18 cellular contexts compared by ENCODE assay signal in the genomic region with DNA sequence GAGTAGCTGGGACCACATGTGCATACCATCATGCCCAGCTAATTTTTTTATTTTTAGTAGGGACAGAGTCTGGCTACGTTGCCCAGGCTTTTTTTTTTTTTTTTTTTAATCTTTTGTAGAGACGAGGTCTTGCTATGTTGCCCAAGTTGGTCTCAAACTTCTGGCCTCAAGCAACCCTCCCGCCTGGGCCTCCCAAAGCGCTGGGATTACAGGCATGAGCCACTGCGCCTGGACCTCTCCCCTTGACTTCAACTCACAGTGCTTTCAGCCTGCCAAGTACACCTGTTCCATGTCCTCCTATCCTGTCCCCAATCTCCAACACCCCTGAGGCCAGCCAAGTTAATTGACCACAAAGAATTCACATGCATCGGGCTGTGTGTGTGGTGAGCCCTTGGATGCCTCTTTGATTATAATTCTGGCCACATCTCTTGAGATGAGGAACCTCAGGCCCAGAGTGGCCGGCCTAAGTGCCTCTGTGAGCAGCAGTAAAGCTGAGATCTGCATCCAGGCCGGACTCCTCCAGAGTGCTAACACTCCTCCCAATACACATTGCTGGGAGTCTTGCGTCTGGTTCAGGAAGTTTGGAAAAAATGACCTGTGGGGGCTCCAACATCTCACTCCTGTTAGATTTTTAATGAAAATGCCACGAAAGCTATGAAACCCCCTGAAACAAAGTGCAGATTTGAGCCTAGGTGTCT. TPM values are rescaled to one million over a fixed set of nuclear protein-coding genes. Genes with fewer than 3 reads are reported as not detected.
DNase-seq lines count a peak whose midpoint lies in the region; ATAC-seq and TF ChIP-seq lines count a peak whose summit lies in the region.
"Had no signal": no experiment of that assay in that cellular context is flagged by ENCODE, and none has a peak within 500 bp of the region (broad histone marks: within the 10 kb centered on the region; RNA-seq: fewer than 3 reads in every experiment).

No MANE protein-coding gene starts in this region.

- intact Hi-C loops in activated T-helper 1 cell treated with anti-CD3 and anti-CD28 coated beads, Interleukin-12 subunit alpha, Interleukin-12 subunit beta, Interleukin-2, Interleukin-4 antibody, amounts not matched to agents 30 ng/mL and 10 ng/mL and 1 ng/mL, durations not matched to agents 14 hours and 24 hours and 36 hours (cut with micrococcal nuclease), result loop anchor here (10.0 kb wide), 1 partner anchor 325 kb away; the partner anchor contains the start of gene COX6A1

- peaks cover 15 to 82% (median 62%) of the 10 kb centered on the region in 4 donors for H3K4me1 Mint-ChIP-seq in CD4-positive, CD25-positive, alpha-beta regulatory T cell
- H3K4me1 Mint-ChIP-seq in H9, result peaks cover 47 to 53% of the 10 kb centered on the region in 2 experiments
- peaks cover 45% of the 10 kb centered on the region for H3K4me1 Mint-ChIP-seq in activated T-helper 1 cell treated with anti-CD3 and anti-CD28 coated beads, Interleukin-12 subunit alpha, Interleukin-12 subunit beta, Interleukin-2, Interleukin-4 antibody, amounts not matched to agents 30 ng/mL and 10 ng/mL and 1 ng/mL, durations not matched to agents 14 hours and 24 hours and 36 hours (ENCODE audit: low read depth)

- no peak overlapping the region for H3K18ac ChIP-seq in H9 (ENCODE audit: insufficient read length, low read depth, low read length)

- no peak overlapping the region for H3K56ac ChIP-seq in H9 (ENCODE audit: insufficient read length, low read depth, low read length)

- no peak overlapping the region for H3T11ph ChIP-seq in H9 (ENCODE audit: low read length)

- H2AK5ac ChIP-seq in H9 (ENCODE audit: insufficient read length, low read length), result no peak overlapping the region

- no peaks in the 10 kb centered on the region for H4K20me1 ChIP-seq in H9 (ENCODE audit: control insufficient read depth, insufficient read depth, insufficient read length)

- no peak overlapping the region for H3K4ac ChIP-seq in H9 (ENCODE audit: low read depth, low read length)

- no peak overlapping the region for H2BK12ac ChIP-seq in H9 (ENCODE audit: insufficient read length, low read depth, low read length)

- H3K27me3 Mint-ChIP-seq in CD4-positive, CD25-positive, alpha-beta regulatory T cell, result peaks cover 9% of the 10 kb centered on the region
- H3K27me3 Mint-ChIP-seq in H9 (ENCODE audit: low read depth), result no peaks in the 10 kb centered on the region
- H3K27me3 Mint-ChIP-seq in activated T-helper 1 cell treated with anti-CD3 and anti-CD28 coated beads, Interleukin-12 subunit alpha, Interleukin-12 subunit beta, Interleukin-2, Interleukin-4 antibody, amounts not matched to agents 30 ng/mL and 10 ng/mL and 1 ng/mL, durations not matched to agents 14 hours and 24 hours and 36 hours (ENCODE audit: insufficient read depth), result no peaks in the 10 kb centered on the region

- H3K4me3 ChIP-seq in CD4-positive, CD25-positive, alpha-beta regulatory T cell (ENCODE audit: low read depth, low read length), result peak overlapping the region; percentile 53

- WGBS in H9 (ENCODE audit: extremely low coverage, insufficient read length, low lambda C conversion rate), result no CpG with 5 or more reads among the region's 10 CpGs

- no peak overlapping the region for H2BK20ac ChIP-seq in H9 (ENCODE audit: low read depth, low read length, poor library complexity, severe bottlenecking)

- no peak overlapping the region for H2BK5ac ChIP-seq in H9 (ENCODE audit: insufficient read length, low read length)

- peaks cover 5% of the 10 kb centered on the region for H3K79me1 ChIP-seq in H9 (ENCODE audit: insufficient read depth, low read depth, low read length, poor library complexity, severe bottlenecking)

- no peak overlapping the region for H4K8ac ChIP-seq in H9 (replicated peaks; ENCODE audit: insufficient read length, low read depth, low read length)

- peaks cover 0 to 2% (median 0%) of the 10 kb centered on the region in 7 donors for H3K9me3 Mint-ChIP-seq in CD4-positive, CD25-positive, alpha-beta regulatory T cell
- no peaks in the 10 kb centered on the region for H3K9me3 Mint-ChIP-seq in H9
- H3K9me3 Mint-ChIP-seq in activated T-helper 1 cell treated with anti-CD3 and anti-CD28 coated beads, Interleukin-12 subunit alpha, Interleukin-12 subunit beta, Interleukin-2, Interleukin-4 antibody, amounts not matched to agents 30 ng/mL and 10 ng/mL and 1 ng/mL, durations not matched to agents 14 hours and 24 hours and 36 hours, result no peaks in the 10 kb centered on the region
- H3K9me3 Mint-ChIP-seq: nephron had no signal

- peak overlapping the region; percentile 71 to 94 (median 94) for H3K27ac Mint-ChIP-seq in CD4-positive, CD25-positive, alpha-beta regulatory T cell
- H3K27ac Mint-ChIP-seq in H9, result peak overlapping the region; percentile 27 to 73 (median 49); a peak in 5 of 7 replicates
- H3K27ac Mint-ChIP-seq in activated T-helper 1 cell treated with anti-CD3 and anti-CD28 coated beads, Interleukin-12 subunit alpha, Interleukin-12 subunit beta, Interleukin-2, Interleukin-4 antibody, amounts not matched to agents 30 ng/mL and 10 ng/mL and 1 ng/mL, durations not matched to agents 14 hours and 24 hours and 36 hours, result no peak overlapping the region

- DNase-seq in CD4-positive, CD25-positive, alpha-beta regulatory T cell, result no peak
- DNase-seq in H9, result no peak
- no peak for DNase-seq in activated T-helper 1 cell treated with anti-CD3 and anti-CD28 coated beads, Interleukin-12 subunit alpha, Interleukin-12 subunit beta, Interleukin-2, Interleukin-4 antibody, amounts not matched to agents 30 ng/mL and 10 ng/mL and 1 ng/mL, durations not matched to agents 14 hours and 24 hours and 36 hours (ENCODE audit: low spot score)
- DNase-seq in myocyte (ENCODE audit: low read depth), result peak; percentile 91
- DNase-seq in HCEC 1CT, result no peak
- DNase-seq: activated naive CD4-positive, alpha-beta T cell treated with anti-CD3 and anti-CD28 coated beads, Interleukin-2, amount 50 U/mL, for 16 hours; BE2C; GOT3; kidney glomerular epithelial cell; NCI-H1930; Right ventricle myocardium superior; stimulated activated CD4-positive, alpha-beta T cell treated with anti-CD3 and anti-CD28 coated beads, Interleukin-1b, Interleukin-23, amount 100 ng/mL, for 48 hours; T1000 had no signal

- no peak overlapping the region for H4K91ac ChIP-seq in H9 (ENCODE audit: insufficient read length, low read depth, low read length)

- H3K9me3 ChIP-seq in CD4-positive, CD25-positive, alpha-beta regulatory T cell (ENCODE audit: control insufficient read depth in 2 of 2, low read length in 2 of 2), result no peaks in the 10 kb centered on the region
- no peaks in the 10 kb centered on the region for H3K9me3 ChIP-seq in H9 (ENCODE audit: control insufficient read depth, low read depth, low read length)
- H3K9me3 ChIP-seq: BE2C, heart left ventricle had no signal

- H3K4me1 ChIP-seq in CD4-positive, CD25-positive, alpha-beta regulatory T cell (ENCODE audit: control insufficient read depth, insufficient read depth, low read length, poor library complexity, severe bottlenecking), result peaks cover 62% of the 10 kb centered on the region
- H3K4me1 ChIP-seq in H9 (ENCODE audit: insufficient read depth, low read length), result peaks cover 2% of the 10 kb centered on the region
- H3K4me1 ChIP-seq: BE2C had no signal

- H3K14ac ChIP-seq in H9 (ENCODE audit: insufficient read depth, low read length), result no peak overlapping the region

- no peak for ATAC-seq in CD4-positive, CD25-positive, alpha-beta regulatory T cell (ENCODE audit: low read depth in 2 of 2)
- ATAC-seq in GM21381 (IDR thresholded peaks at IDR 0.05; ENCODE audit: unreplicated experiment), result no peak
- ATAC-seq in HG03457 (IDR thresholded peaks at IDR 0.05; ENCODE audit: unreplicated experiment), result no peak
- ATAC-seq in GM18909 (IDR thresholded peaks at IDR 0.05; ENCODE audit: poor library complexity, unreplicated experiment), result no peak

- peaks cover 32% of the 10 kb centered on the region for H3K36me3 Mint-ChIP-seq in CD4-positive, CD25-positive, alpha-beta regulatory T cell
- H3K36me3 Mint-ChIP-seq in H9 (ENCODE audit: insufficient read depth in 1 of 3, low read depth in 3 of 3), result peaks cover 15 to 45% (median 24%) of the 10 kb centered on the region in 3 experiments; a peak in 6 of 7 replicates
- H3K36me3 Mint-ChIP-seq in activated T-helper 1 cell treated with anti-CD3 and anti-CD28 coated beads, Interleukin-12 subunit alpha, Interleukin-12 subunit beta, Interleukin-2, Interleukin-4 antibody, amounts not matched to agents 30 ng/mL and 10 ng/mL and 1 ng/mL, durations not matched to agents 14 hours and 24 hours and 36 hours (ENCODE audit: low read depth), result peaks cover 34% of the 10 kb centered on the region

- peaks cover 30% of the 10 kb centered on the region for H3K36me3 ChIP-seq in CD4-positive, CD25-positive, alpha-beta regulatory T cell (ENCODE audit: control insufficient read depth, insufficient read depth, low read length)

- no peak for TF ChIP-seq CTCF in H9 (conservative IDR thresholded peaks at IDR 0.05)

- no peak overlapping the region for H3K4me2 ChIP-seq in H9 (ENCODE audit: insufficient read depth, insufficient read length, low read length)

- H3K9ac ChIP-seq in H9 (ENCODE audit: extremely low read depth, insufficient read length, low read length), result no peak overlapping the region

- no peak overlapping the region for H2BK15ac ChIP-seq in H9 (ENCODE audit: low read depth, low read length)

- no peak overlapping the region for H4K5ac ChIP-seq in H9 (ENCODE audit: insufficient read length, low read depth, low read length)

- no peak overlapping the region for H3K23ac ChIP-seq in H9 (ENCODE audit: insufficient read length, low read depth, low read length)

- H3K27ac ChIP-seq in CD4-positive, CD25-positive, alpha-beta regulatory T cell (ENCODE audit: insufficient read depth, low read length, poor library complexity, severe bottlenecking), result peak overlapping the region; percentile 68
- H3K27ac ChIP-seq in H9 (ENCODE audit: insufficient read length, low read depth, low read length), result no peak overlapping the region

- no peaks in the 10 kb centered on the region for H3K27me3 ChIP-seq in CD4-positive, CD25-positive, alpha-beta regulatory T cell (ENCODE audit: control insufficient read depth, insufficient read depth, low read length)
- no peaks in the 10 kb centered on the region for H3K27me3 ChIP-seq in H9 (ENCODE audit: insufficient read depth, low read length)
- H3K27me3 ChIP-seq: BE2C, heart left ventricle had no signal

- H2AFZ ChIP-seq in H9 (ENCODE audit: low read length), result no peak overlapping the region

- peaks cover 18% of the 10 kb centered on the region; the same call in 1 of the 2 replicates for H3K79me2 ChIP-seq in H9 (ENCODE audit: insufficient read depth, low read length)

- no peaks in the 10 kb centered on the region for H3K23me2 ChIP-seq in H9 (ENCODE audit: insufficient read length, low read depth, low read length, poor library complexity, severe bottlenecking)

- H2BK120ac ChIP-seq in H9 (ENCODE audit: low read depth, low read length, poor library complexity, severe bottlenecking), result no peak overlapping the region

- H3K4me3 Mint-ChIP-seq in CD4-positive, CD25-positive, alpha-beta regulatory T cell, result peak overlapping the region; percentile 82 to 91 (median 86)
- peak overlapping the region in 1 of 2 experiments; percentile 7; a peak in 1 of 5 replicates for H3K4me3 Mint-ChIP-seq in H9
- peak overlapping the region; percentile 76 for H3K4me3 Mint-ChIP-seq in activated T-helper 1 cell treated with anti-CD3 and anti-CD28 coated beads, Interleukin-12 subunit alpha, Interleukin-12 subunit beta, Interleukin-2, Interleukin-4 antibody, amounts not matched to agents 30 ng/mL and 10 ng/mL and 1 ng/mL, durations not matched to agents 14 hours and 24 hours and 36 hours
- H3K4me3 Mint-ChIP-seq: nephron had no signal

RNA-seq across cellular contexts. Expression of gene RAB35, which starts 6.8 kb away (rescaled TPM):
- total RNA-seq in CD4-positive, CD25-positive, alpha-beta regulatory T cell, result 85.5 TPM
- 10 to 100 TPM; 25.2 to 37.0 (median 27.1) TPM for polyA plus RNA-seq in CD4-positive, CD25-positive, alpha-beta regulatory T cell
- 60.0 and 60.6 TPM in 2 replicates for total RNA-seq in H9 (2021)
- 89.2 and 94.2 TPM in 2 replicates for total RNA-seq in activated T-helper 1 cell treated with anti-CD3 and anti-CD28 coated beads, Interleukin-12 subunit alpha, Interleukin-12 subunit beta, Interleukin-2, Interleukin-4 antibody, amounts not matched to agents 30 ng/mL and 10 ng/mL and 1 ng/mL, durations not matched to agents 14 hours and 24 hours and 36 hours
- 18.9 and 20.8 TPM in 2 replicates for total RNA-seq in myocyte
- 31.0 TPM for polyA plus RNA-seq in myocyte (2012)
